2 cellular contexts compared by ENCODE assay signal in the genomic region with DNA sequence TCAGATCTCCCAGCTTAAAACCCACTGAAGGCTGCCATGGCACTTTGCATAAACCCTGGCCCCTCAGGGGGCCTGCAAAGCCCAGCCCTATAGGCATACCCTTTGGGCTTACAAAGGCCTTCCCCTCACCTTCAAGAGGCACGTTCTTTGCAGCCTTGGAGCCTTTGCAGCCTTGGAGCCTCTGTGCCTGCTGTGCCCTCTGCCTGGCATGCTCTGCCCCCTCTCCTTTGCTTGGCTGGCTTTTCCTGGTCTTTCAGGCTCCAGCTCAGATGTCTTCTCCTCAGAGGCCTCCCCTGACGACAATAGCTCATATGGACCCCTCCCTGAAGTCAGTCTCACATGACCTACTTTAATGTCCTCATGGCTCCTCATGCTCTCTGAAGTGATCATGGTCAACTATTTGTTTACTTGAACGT.
A peak's percentile ranks its signal among the peaks of the same experiment; 100 is the strongest.
TF ChIP-seq lines count a peak whose summit lies in the region.

No MANE protein-coding gene starts in this region.

TF ChIP-seq in HepG2, 621 proteins besides CTCF, POLR2A, EP300 and RAD21 (continues in another document):
- TF ChIP-seq SNAPC2 (CRISPR knock-in tag; IDR thresholded peaks at IDR 0.05), result 0 out of 2 replicates have a peak, but pooled peaks have one; percentile 39
- no peak for TF ChIP-seq MIXL1 (CRISPR knock-in tag; IDR thresholded peaks at IDR 0.05)
- TF ChIP-seq ZNF337 (CRISPR knock-in tag; IDR thresholded peaks at IDR 0.05; ENCODE audit: borderline replicate concordance, low read depth), result no peak
- TF ChIP-seq, protein P1, sequence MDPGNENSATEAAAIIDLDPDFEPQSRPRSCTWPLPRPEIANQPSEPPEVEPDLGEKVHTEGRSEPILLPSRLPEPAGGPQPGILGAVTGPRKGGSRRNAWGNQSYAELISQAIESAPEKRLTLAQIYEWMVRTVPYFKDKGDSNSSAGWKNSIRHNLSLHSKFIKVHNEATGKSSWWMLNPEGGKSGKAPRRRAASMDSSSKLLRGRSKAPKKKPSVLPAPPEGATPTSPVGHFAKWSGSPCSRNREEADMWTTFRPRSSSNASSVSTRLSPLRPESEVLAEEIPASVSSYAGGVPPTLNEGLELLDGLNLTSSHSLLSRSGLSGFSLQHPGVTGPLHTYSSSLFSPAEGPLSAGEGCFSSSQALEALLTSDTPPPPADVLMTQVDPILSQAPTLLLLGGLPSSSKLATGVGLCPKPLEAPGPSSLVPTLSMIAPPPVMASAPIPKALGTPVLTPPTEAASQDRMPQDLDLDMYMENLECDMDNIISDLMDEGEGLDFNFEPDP (CRISPR knock-in tag; conservative IDR thresholded peaks at IDR 0.05), result 0 out of 2 replicates have a peak, but pooled peaks have one; percentile 48
- 0 out of 2 replicates have a peak, but pooled peaks have one; percentile 33 for TF ChIP-seq BORCS8-MEF2B (CRISPR knock-in tag; IDR thresholded peaks at IDR 0.05)
- TF ChIP-seq, protein P2, sequence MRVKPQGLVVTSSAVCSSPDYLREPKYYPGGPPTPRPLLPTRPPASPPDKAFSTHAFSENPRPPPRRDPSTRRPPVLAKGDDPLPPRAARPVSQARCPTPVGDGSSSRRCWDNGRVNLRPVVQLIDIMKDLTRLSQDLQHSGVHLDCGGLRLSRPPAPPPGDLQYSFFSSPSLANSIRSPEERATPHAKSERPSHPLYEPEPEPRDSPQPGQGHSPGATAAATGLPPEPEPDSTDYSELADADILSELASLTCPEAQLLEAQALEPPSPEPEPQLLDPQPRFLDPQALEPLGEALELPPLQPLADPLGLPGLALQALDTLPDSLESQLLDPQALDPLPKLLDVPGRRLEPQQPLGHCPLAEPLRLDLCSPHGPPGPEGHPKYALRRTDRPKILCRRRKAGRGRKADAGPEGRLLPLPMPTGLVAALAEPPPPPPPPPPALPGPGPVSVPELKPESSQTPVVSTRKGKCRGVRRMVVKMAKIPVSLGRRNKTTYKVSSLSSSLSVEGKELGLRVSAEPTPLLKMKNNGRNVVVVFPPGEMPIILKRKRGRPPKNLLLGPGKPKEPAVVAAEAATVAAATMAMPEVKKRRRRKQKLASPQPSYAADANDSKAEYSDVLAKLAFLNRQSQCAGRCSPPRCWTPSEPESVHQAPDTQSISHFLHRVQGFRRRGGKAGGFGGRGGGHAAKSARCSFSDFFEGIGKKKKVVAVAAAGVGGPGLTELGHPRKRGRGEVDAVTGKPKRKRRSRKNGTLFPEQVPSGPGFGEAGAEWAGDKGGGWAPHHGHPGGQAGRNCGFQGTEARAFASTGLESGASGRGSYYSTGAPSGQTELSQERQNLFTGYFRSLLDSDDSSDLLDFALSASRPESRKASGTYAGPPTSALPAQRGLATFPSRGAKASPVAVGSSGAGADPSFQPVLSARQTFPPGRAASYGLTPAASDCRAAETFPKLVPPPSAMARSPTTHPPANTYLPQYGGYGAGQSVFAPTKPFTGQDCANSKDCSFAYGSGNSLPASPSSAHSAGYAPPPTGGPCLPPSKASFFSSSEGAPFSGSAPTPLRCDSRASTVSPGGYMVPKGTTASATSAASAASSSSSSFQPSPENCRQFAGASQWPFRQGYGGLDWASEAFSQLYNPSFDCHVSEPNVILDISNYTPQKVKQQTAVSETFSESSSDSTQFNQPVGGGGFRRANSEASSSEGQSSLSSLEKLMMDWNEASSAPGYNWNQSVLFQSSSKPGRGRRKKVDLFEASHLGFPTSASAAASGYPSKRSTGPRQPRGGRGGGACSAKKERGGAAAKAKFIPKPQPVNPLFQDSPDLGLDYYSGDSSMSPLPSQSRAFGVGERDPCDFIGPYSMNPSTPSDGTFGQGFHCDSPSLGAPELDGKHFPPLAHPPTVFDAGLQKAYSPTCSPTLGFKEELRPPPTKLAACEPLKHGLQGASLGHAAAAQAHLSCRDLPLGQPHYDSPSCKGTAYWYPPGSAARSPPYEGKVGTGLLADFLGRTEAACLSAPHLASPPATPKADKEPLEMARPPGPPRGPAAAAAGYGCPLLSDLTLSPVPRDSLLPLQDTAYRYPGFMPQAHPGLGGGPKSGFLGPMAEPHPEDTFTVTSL (CRISPR knock-in tag; IDR thresholded peaks at IDR 0.05; ENCODE audit: borderline replicate concordance), result no peak
- TF ChIP-seq ZNF598 (CRISPR knock-in tag; IDR thresholded peaks at IDR 0.05; ENCODE audit: borderline replicate concordance), result no peak
- no peak for TF ChIP-seq SETDB1 (CRISPR knock-in tag; IDR thresholded peaks at IDR 0.05; ENCODE audit: borderline replicate concordance)
- TF ChIP-seq, protein P3, sequence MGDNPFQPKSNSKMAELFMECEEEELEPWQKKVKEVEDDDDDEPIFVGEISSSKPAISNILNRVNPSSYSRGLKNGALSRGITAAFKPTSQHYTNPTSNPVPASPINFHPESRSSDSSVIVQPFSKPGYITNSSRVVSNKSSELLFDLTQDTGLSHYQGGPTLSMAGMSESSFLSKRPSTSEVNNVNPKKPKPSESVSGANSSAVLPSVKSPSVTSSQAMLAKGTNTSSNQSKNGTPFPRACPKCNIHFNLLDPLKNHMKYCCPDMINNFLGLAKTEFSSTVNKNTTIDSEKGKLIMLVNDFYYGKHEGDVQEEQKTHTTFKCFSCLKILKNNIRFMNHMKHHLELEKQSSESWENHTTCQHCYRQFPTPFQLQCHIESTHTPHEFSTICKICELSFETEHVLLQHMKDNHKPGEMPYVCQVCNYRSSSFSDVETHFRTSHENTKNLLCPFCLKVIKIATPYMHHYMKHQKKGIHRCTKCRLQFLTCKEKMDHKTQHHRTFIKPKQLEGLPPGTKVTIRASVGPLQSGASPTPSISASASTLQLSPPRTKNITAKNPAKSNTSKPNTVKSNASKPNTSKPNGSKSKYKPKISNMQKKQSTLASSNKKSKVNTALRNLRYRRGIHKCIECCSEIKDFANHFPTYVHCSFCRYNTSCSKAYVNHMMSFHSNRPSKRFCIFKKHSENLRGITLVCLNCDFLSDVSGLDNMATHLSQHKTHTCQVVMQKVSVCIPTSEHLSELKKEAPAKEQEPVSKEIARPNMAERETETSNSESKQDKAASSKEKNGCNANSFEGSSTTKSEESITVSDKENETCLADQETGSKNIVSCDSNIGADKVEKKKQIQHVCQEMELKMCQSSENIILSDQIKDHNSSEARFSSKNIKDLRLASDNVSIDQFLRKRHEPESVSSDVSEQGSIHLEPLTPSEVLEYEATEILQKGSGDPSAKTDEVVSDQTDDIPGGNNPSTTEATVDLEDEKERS (CRISPR knock-in tag; IDR thresholded peaks at IDR 0.05), result no peak
- no peak for TF ChIP-seq NCOR1 (IDR thresholded peaks at IDR 0.05; ENCODE audit: borderline replicate concordance, low read length)
- no peak for TF ChIP-seq ZZZ3 (CRISPR knock-in tag; IDR thresholded peaks at IDR 0.05; ENCODE audit: borderline replicate concordance)
- TF ChIP-seq, protein P4, sequence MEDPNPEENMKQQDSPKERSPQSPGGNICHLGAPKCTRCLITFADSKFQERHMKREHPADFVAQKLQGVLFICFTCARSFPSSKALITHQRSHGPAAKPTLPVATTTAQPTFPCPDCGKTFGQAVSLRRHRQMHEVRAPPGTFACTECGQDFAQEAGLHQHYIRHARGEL (CRISPR knock-in tag; IDR thresholded peaks at IDR 0.05), result no peak
- TF ChIP-seq ZNF816 (CRISPR knock-in tag; IDR thresholded peaks at IDR 0.05; ENCODE audit: borderline replicate concordance), result no peak
- TF ChIP-seq SRSF1 (optimal IDR thresholded peaks at IDR 0.05; ENCODE audit: low read depth, low read length), result no peak
- TF ChIP-seq RELA (CRISPR knock-in tag; IDR thresholded peaks at IDR 0.05), result 0 out of 2 replicates have a peak, but pooled peaks have one; percentile 5
- TF ChIP-seq SRY (CRISPR knock-in tag; IDR thresholded peaks at IDR 0.05), result no peak
- TF ChIP-seq NFIB (CRISPR knock-in tag; IDR thresholded peaks at IDR 0.05; ENCODE audit: borderline replicate concordance), result no peak
- TF ChIP-seq ZBTB20 (CRISPR knock-in tag; IDR thresholded peaks at IDR 0.05; ENCODE audit: borderline replicate concordance, low read depth), result 0 out of 2 replicates have a peak, but pooled peaks have one; percentile 5

TF ChIP-seq in K562, 482 proteins besides CTCF, POLR2A, EP300 and RAD21 (continues in another document):
- TF ChIP-seq NONO (IDR thresholded peaks at IDR 0.05; ENCODE audit: low read depth in 2 of 2, low read length in 1 of 2), result peak in 1 of 2 experiments; percentile 5; a peak in 1 of 4 replicates
- TF ChIP-seq, protein P5, sequence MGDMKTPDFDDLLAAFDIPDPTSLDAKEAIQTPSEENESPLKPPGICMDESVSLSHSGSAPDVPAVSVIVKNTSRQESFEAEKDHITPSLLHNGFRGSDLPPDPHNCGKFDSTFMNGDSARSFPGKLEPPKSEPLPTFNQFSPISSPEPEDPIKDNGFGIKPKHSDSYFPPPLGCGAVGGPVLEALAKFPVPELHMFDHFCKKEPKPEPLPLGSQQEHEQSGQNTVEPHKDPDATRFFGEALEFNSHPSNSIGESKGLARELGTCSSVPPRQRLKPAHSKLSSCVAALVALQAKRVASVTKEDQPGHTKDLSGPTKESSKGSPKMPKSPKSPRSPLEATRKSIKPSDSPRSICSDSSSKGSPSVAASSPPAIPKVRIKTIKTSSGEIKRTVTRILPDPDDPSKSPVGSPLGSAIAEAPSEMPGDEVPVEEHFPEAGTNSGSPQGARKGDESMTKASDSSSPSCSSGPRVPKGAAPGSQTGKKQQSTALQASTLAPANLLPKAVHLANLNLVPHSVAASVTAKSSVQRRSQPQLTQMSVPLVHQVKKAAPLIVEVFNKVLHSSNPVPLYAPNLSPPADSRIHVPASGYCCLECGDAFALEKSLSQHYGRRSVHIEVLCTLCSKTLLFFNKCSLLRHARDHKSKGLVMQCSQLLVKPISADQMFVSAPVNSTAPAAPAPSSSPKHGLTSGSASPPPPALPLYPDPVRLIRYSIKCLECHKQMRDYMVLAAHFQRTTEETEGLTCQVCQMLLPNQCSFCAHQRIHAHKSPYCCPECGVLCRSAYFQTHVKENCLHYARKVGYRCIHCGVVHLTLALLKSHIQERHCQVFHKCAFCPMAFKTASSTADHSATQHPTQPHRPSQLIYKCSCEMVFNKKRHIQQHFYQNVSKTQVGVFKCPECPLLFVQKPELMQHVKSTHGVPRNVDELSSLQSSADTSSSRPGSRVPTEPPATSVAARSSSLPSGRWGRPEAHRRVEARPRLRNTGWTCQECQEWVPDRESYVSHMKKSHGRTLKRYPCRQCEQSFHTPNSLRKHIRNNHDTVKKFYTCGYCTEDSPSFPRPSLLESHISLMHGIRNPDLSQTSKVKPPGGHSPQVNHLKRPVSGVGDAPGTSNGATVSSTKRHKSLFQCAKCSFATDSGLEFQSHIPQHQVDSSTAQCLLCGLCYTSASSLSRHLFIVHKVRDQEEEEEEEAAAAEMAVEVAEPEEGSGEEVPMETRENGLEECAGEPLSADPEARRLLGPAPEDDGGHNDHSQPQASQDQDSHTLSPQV (IDR thresholded peaks at IDR 0.05), result peak; percentile 8; the same call in 1 of the 2 replicates
- TF ChIP-seq, protein P6, sequence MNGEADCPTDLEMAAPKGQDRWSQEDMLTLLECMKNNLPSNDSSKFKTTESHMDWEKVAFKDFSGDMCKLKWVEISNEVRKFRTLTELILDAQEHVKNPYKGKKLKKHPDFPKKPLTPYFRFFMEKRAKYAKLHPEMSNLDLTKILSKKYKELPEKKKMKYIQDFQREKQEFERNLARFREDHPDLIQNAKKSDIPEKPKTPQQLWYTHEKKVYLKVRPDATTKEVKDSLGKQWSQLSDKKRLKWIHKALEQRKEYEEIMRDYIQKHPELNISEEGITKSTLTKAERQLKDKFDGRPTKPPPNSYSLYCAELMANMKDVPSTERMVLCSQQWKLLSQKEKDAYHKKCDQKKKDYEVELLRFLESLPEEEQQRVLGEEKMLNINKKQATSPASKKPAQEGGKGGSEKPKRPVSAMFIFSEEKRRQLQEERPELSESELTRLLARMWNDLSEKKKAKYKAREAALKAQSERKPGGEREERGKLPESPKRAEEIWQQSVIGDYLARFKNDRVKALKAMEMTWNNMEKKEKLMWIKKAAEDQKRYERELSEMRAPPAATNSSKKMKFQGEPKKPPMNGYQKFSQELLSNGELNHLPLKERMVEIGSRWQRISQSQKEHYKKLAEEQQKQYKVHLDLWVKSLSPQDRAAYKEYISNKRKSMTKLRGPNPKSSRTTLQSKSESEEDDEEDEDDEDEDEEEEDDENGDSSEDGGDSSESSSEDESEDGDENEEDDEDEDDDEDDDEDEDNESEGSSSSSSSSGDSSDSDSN (IDR thresholded peaks at IDR 0.05; ENCODE audit: borderline replicate concordance in 1 of 2, low read depth in 2 of 2, low read length in 2 of 2), result no peak
- TF ChIP-seq ZNF780A (CRISPR knock-in tag; IDR thresholded peaks at IDR 0.05), result no peak
- 0 out of 4 replicates have a peak, but pooled peaks of 1 of the 2 experiments have one; percentile 28 for TF ChIP-seq FOXA3 (CRISPR knock-in tag; conservative IDR thresholded peaks at IDR 0.05 in 1 of 2, IDR thresholded peaks at IDR 0.05 in 1 of 2)
- TF ChIP-seq KLF10 (CRISPR knock-in tag; IDR thresholded peaks at IDR 0.05), result no peak
- TF ChIP-seq, protein P7, sequence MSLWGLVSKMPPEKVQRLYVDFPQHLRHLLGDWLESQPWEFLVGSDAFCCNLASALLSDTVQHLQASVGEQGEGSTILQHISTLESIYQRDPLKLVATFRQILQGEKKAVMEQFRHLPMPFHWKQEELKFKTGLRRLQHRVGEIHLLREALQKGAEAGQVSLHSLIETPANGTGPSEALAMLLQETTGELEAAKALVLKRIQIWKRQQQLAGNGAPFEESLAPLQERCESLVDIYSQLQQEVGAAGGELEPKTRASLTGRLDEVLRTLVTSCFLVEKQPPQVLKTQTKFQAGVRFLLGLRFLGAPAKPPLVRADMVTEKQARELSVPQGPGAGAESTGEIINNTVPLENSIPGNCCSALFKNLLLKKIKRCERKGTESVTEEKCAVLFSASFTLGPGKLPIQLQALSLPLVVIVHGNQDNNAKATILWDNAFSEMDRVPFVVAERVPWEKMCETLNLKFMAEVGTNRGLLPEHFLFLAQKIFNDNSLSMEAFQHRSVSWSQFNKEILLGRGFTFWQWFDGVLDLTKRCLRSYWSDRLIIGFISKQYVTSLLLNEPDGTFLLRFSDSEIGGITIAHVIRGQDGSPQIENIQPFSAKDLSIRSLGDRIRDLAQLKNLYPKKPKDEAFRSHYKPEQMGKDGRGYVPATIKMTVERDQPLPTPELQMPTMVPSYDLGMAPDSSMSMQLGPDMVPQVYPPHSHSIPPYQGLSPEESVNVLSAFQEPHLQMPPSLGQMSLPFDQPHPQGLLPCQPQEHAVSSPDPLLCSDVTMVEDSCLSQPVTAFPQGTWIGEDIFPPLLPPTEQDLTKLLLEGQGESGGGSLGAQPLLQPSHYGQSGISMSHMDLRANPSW (CRISPR knock-in tag; IDR thresholded peaks at IDR 0.05), result no peak
- no peak for TF ChIP-seq ZFPM2 (CRISPR knock-in tag; IDR thresholded peaks at IDR 0.05)
- TF ChIP-seq ZNF24 (IDR thresholded peaks at IDR 0.05), result 0 out of 2 replicates have a peak, but pooled peaks have one; percentile 1
- TF ChIP-seq SRSF7 (optimal IDR thresholded peaks at IDR 0.05; ENCODE audit: low read depth, low read length), result no peak
- TF ChIP-seq, protein P8, sequence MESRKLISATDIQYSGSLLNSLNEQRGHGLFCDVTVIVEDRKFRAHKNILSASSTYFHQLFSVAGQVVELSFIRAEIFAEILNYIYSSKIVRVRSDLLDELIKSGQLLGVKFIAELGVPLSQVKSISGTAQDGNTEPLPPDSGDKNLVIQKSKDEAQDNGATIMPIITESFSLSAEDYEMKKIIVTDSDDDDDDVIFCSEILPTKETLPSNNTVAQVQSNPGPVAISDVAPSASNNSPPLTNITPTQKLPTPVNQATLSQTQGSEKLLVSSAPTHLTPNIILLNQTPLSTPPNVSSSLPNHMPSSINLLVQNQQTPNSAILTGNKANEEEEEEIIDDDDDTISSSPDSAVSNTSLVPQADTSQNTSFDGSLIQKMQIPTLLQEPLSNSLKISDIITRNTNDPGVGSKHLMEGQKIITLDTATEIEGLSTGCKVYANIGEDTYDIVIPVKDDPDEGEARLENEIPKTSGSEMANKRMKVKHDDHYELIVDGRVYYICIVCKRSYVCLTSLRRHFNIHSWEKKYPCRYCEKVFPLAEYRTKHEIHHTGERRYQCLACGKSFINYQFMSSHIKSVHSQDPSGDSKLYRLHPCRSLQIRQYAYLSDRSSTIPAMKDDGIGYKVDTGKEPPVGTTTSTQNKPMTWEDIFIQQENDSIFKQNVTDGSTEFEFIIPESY (CRISPR knock-in tag; IDR thresholded peaks at IDR 0.05), result no peak
- TF ChIP-seq BCL6 (CRISPR knock-in tag; IDR thresholded peaks at IDR 0.05), result no peak
- no peak for TF ChIP-seq PML (IDR thresholded peaks at IDR 0.05; ENCODE audit: low read length)
- no peak for TF ChIP-seq PCBP1 (IDR thresholded peaks at IDR 0.05; ENCODE audit: low read depth, low read length, poor library complexity, severe bottlenecking)
- TF ChIP-seq TEAD4 (IDR thresholded peaks at IDR 0.05; ENCODE audit: low read length), result no peak
- no peak for TF ChIP-seq TEAD4 (CRISPR knock-in tag; IDR thresholded peaks at IDR 0.05; ENCODE audit: borderline replicate concordance)
